Comparison of ENCODE assay signal across 1 cellular context in the genomic region with DNA sequence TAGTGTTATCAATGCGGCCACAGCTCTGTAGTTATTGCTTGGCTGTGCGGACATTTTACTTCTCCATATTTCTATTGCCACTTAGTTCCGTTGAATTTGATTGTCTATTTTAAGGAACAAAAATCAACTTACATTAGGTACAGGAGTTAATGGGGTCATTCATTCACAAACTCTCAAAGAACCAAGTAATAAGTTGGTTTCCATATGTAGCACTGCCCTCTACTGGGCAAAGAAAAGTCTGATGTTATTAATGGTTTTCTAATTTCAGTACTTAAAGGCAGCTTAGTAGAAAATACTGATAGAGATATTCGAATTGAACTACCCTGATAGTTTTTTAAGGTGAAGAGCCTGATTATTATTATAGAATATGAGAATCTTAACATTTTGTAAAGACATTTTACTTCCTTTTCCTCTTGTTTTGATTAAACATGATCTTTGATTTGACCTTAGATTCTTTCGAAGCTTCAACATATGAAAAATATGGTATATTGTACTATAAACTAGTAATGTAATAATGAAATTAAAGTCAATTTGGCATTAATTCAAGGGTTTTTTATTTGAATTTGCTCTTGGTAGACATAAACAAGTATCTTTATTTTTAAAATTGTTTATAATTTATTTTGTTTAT.
TF ChIP-seq lines count a peak whose summit lies in the region.

No MANE protein-coding gene starts in this region.

TF ChIP-seq in GM23338, 12 proteins besides CTCF, POLR2A, EP300 and RAD21 (continued from another document):
- TF ChIP-seq, protein P1, sequence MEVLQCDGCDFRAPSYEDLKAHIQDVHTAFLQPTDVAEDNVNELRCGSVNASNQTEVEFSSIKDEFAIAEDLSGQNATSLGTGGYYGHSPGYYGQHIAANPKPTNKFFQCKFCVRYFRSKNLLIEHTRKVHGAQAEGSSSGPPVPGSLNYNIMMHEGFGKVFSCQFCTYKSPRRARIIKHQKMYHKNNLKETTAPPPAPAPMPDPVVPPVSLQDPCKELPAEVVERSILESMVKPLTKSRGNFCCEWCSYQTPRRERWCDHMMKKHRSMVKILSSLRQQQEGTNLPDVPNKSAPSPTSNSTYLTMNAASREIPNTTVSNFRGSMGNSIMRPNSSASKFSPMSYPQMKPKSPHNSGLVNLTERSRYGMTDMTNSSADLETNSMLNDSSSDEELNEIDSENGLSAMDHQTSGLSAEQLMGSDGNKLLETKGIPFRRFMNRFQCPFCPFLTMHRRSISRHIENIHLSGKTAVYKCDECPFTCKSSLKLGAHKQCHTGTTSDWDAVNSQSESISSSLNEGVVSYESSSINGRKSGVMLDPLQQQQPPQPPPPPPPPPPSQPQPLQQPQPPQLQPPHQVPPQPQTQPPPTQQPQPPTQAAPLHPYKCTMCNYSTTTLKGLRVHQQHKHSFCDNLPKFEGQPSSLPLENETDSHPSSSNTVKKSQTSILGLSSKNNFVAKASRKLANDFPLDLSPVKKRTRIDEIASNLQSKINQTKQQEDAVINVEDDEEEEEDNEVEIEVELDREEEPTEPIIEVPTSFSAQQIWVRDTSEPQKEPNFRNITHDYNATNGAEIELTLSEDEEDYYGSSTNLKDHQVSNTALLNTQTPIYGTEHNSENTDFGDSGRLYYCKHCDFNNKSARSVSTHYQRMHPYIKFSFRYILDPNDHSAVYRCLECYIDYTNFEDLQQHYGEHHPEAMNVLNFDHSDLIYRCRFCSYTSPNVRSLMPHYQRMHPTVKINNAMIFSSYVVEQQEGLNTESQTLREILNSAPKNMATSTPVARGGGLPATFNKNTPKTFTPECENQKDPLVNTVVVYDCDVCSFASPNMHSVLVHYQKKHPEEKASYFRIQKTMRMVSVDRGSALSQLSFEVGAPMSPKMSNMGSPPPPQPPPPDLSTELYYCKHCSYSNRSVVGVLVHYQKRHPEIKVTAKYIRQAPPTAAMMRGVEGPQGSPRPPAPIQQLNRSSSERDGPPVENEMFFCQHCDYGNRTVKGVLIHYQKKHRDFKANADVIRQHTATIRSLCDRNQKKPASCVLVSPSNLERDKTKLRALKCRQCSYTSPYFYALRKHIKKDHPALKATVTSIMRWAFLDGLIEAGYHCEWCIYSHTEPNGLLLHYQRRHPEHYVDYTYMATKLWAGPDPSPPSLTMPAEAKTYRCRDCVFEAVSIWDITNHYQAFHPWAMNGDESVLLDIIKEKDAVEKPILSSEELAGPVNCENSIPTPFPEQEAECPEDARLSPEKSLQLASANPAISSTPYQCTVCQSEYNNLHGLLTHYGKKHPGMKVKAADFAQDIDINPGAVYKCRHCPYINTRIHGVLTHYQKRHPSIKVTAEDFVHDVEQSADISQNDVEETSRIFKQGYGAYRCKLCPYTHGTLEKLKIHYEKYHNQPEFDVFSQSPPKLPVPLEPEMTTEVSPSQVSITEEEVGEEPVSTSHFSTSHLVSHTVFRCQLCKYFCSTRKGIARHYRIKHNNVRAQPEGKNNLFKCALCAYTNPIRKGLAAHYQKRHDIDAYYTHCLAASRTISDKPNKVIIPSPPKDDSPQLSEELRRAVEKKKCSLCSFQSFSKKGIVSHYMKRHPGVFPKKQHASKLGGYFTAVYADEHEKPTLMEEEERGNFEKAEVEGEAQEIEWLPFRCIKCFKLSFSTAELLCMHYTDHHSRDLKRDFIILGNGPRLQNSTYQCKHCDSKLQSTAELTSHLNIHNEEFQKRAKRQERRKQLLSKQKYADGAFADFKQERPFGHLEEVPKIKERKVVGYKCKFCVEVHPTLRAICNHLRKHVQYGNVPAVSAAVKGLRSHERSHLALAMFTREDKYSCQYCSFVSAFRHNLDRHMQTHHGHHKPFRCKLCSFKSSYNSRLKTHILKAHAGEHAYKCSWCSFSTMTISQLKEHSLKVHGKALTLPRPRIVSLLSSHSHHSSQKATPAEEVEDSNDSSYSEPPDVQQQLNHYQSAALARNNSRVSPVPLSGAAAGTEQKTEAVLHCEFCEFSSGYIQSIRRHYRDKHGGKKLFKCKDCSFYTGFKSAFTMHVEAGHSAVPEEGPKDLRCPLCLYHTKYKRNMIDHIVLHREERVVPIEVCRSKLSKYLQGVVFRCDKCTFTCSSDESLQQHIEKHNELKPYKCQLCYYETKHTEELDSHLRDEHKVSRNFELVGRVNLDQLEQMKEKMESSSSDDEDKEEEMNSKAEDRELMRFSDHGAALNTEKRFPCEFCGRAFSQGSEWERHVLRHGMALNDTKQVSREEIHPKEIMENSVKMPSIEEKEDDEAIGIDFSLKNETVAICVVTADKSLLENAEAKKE (CRISPR knock-in tag; IDR thresholded peaks at IDR 0.05), result no peak
- no peak for TF ChIP-seq POLR2AphosphoS5 (IDR thresholded peaks at IDR 0.05; ENCODE audit: low read depth)
- no peak for TF ChIP-seq CREB1 (CRISPR knock-in tag; IDR thresholded peaks at IDR 0.05; ENCODE audit: low read depth)
- no peak for TF ChIP-seq NANOG (IDR thresholded peaks at IDR 0.05; ENCODE audit: borderline replicate concordance)
- TF ChIP-seq JUNB (IDR thresholded peaks at IDR 0.05; ENCODE audit: unreplicated experiment), result no peak
- no peak for TF ChIP-seq EZH2 (IDR thresholded peaks at IDR 0.05; ENCODE audit: low read depth, unreplicated experiment)
